10 cellular contexts compared by ENCODE assay signal in the genomic region with DNA sequence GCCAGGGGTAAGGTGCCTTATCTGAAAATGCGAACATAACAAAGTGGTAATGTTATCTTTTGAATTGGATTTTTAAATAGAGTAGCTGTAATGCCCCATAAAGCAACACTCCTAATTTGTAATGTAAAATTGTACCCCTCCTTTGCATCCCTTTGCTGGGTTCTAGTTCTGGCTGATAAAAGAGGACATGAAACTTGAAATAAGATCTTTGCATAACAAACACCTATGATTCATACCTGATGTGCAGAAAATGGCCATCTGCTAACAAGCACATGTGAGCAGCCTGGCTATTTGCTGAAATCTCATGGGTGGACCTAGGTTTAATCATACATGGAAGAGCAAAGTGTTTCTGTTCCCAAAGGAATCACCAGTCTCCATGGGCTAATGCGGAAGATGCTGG.
DNase-seq lines count a peak whose midpoint lies in the region; ATAC-seq lines count a peak whose summit lies in the region.
"Had no signal": no experiment of that assay in that cellular context is flagged by ENCODE, and none has a peak within 500 bp of the region (broad histone marks: within the 10 kb centered on the region; RNA-seq: fewer than 3 reads in every experiment).

No MANE protein-coding gene starts in this region.

- DNase-seq in kidney tubule cell (ENCODE audit: low spot score) (peak; percentile 5), NCI-H2029 treated with DMSO at 0.1 percent for 48 hours (lab: John Stamatoyannopoulos, UW) (no peak), NCI-H1048 (lab: John Stamatoyannopoulos, UW) (no peak)
- DNase-seq: activated T-cell treated with anti-CD3 and anti-CD28 coated beads, Interleukin-2, amount 50 U/mL, for 48 hours; uterus had no signal

- ATAC-seq in GM19023 (IDR thresholded peaks at IDR 0.05; ENCODE audit: unreplicated experiment) (peak; percentile 70), GM21825 (IDR thresholded peaks at IDR 0.05; ENCODE audit: unreplicated experiment) (peak; percentile 71), HG03354 (IDR thresholded peaks at IDR 0.05; ENCODE audit: poor library complexity, severe bottlenecking, unreplicated experiment) (peak; percentile 81), GM21737 (IDR thresholded peaks at IDR 0.05; ENCODE audit: unreplicated experiment) (no peak), HG03175 (IDR thresholded peaks at IDR 0.05; ENCODE audit: unreplicated experiment) (no peak)

Comparison
In these comparisons a context has a peak if more than half of its experiments do, and no peak if none do; other contexts are left out.
1. ATAC-seq: peak in GM19023 (single experiment), GM21825 (single experiment) and HG03354 (single experiment); none in GM21737 (single experiment) and HG03175 (single experiment).